Comparison of ENCODE assay signal across 10 cellular contexts in genomic region chr12:77999074-77999715, GRCh38.
DNase-seq lines count a peak whose midpoint lies in the region; ATAC-seq, FAIRE-seq and TF ChIP-seq lines count a peak whose summit lies in the region.
"Had no signal": no experiment of that assay in that cellular context is flagged by ENCODE, and none has a peak within 500 bp of the region (broad histone marks: within the 10 kb centered on the region; RNA-seq: fewer than 3 reads in every experiment).

No MANE protein-coding gene starts in this region.

- H3K4me1 ChIP-seq in A673 (ENCODE audit: insufficient read depth, low read length, poor library complexity, severe bottlenecking) = no peaks in the 10 kb centered on the region
- H3K4me1 ChIP-seq in sigmoid colon = no peaks in the 10 kb centered on the region

- H3K9me3 ChIP-seq in A673 (ENCODE audit: low read depth, low read length, poor library complexity, severe bottlenecking) (no peaks in the 10 kb centered on the region), sigmoid colon (no peaks in the 10 kb centered on the region)
- H3K9me3 ChIP-seq: ovary had no signal

- peak; percentile 80 for ATAC-seq in GM21526 (IDR thresholded peaks at IDR 0.05; ENCODE audit: low FRiP score, unreplicated experiment)
- peak; percentile 68 for ATAC-seq in HG03432 (IDR thresholded peaks at IDR 0.05; ENCODE audit: unreplicated experiment)

- H3K4me3 ChIP-seq in A673 (ENCODE audit: low read depth, low read length, poor library complexity, severe bottlenecking) = no peak overlapping the region
- H3K4me3 ChIP-seq in sigmoid colon = no peak overlapping the region
- H3K4me3 ChIP-seq: ovary had no signal

- no peaks in the 10 kb centered on the region for H3K27me3 ChIP-seq in A673 (replicated peaks; ENCODE audit: insufficient read depth, low read depth, low read length, poor library complexity)
- no peaks in the 10 kb centered on the region for H3K27me3 ChIP-seq in sigmoid colon
- H3K27me3 ChIP-seq: ovary had no signal

- peak; percentile 66 for FAIRE-seq in GM12892 (lab: Jason Lieb, UNC)

- H3K36me3 ChIP-seq in A673 (ENCODE audit: insufficient read depth, low read length, poor library complexity, severe bottlenecking) (no peaks in the 10 kb centered on the region), sigmoid colon (no peaks in the 10 kb centered on the region)
- H3K36me3 ChIP-seq: ovary had no signal

- BruUV-seq in A673 (replicated peaks; lab: Mats Ljungman, UMichigan) = no TSS peak

- 8 to 23% methylated on average over 4 of the region's 4 CpGs for whole genome bisulfite sequencing in sigmoid colon, 2 donors

- H3K27ac ChIP-seq in VCaP = peak overlapping the region; percentile 45
- no peak overlapping the region for H3K27ac ChIP-seq in A673 (ENCODE audit: low read depth, low read length, poor library complexity, severe bottlenecking)
- H3K27ac ChIP-seq in sigmoid colon = no peak overlapping the region
- H3K27ac ChIP-seq: ovary had no signal

- TF ChIP-seq POLR2A in GM12892 (IDR thresholded peaks at IDR 0.05; ENCODE audit: low read depth, low read length) (no peak), sigmoid colon (IDR thresholded peaks at IDR 0.05) (no peak)

- TF ChIP-seq EP300 in sigmoid colon (IDR thresholded peaks at IDR 0.05) = no peak

- POLR2A ChIA-PET in A673 (lab: Charles Lee; ENCODE audit: low non-redundant PET) = no interaction called here

- DNase-seq in GM12892 (ENCODE audit: insufficient read length) = no peak
- no peak for DNase-seq in A673 (ENCODE audit: low spot score)
- no peak for DNase-seq in EL
- DNase-seq in RKO (ENCODE audit: low spot score) = no peak
- DNase-seq in sigmoid colon = no peak
- DNase-seq: ovary; stimulated activated naive CD4-positive, alpha-beta T cell treated with Interleukin-2 at 50 U/mL for 16 hours had no signal

- CTCF ChIA-PET in A673 (lab: Charles Lee) = interaction anchor here (0.7 kb wide), 1 partner anchor 1345 kb away, joined by 3 read pairs; no protein-coding TSS in a partner anchor

- TF ChIP-seq CTCF in VCaP (conservative IDR thresholded peaks at IDR 0.05) (no peak), A673 (conservative IDR thresholded peaks at IDR 0.05; ENCODE audit: low read depth, low read length) (no peak), sigmoid colon (IDR thresholded peaks at IDR 0.05) (no peak)

- intact Hi-C loops in A673 (cut with micrococcal nuclease; ENCODE audit: unreplicated experiment) (no loop called here), sigmoid colon (cut with DNase I) (no loop called here)
